8 cellular contexts compared by ENCODE assay signal in genomic region chr1:32215629-32216505, GRCh38. TPM values are rescaled to one million over a fixed set of nuclear protein-coding genes. Genes with fewer than 3 reads are reported as not detected.
DNase-seq lines count a peak whose midpoint lies in the region; ATAC-seq and TF ChIP-seq lines count a peak whose summit lies in the region.

No MANE protein-coding gene starts in this region.

- H3K36me3 Mint-ChIP-seq in T-helper 2 cell treated with Interferon-gamma antibody and Interleukin-4, amounts not matched to agents 5 μg/mL and 100 μg/mL, for 36 hours (ENCODE audit: low read depth), result peaks cover 8% of the 10 kb centered on the region

- no peaks in the 10 kb centered on the region for H3K9me3 Mint-ChIP-seq in T-helper 2 cell treated with Interferon-gamma antibody and Interleukin-4, amounts not matched to agents 5 μg/mL and 100 μg/mL, for 36 hours

- H4K20me1 ChIP-seq in smooth muscle cell (ENCODE audit: low read depth), result no peaks in the 10 kb centered on the region

- no peaks in the 10 kb centered on the region for H3K4me1 ChIP-seq in smooth muscle cell (ENCODE audit: low read depth)

- peaks cover 14% of the 10 kb centered on the region for H3K79me2 ChIP-seq in smooth muscle cell (ENCODE audit: low read depth)

- H3F3A ChIP-seq in smooth muscle cell (ENCODE audit: low read depth), result no peaks in the 10 kb centered on the region

- peak; percentile 18 to 62 for DNase-seq in NCI-H524 (lab: John Stamatoyannopoulos, UW)
- DNase-seq in NCI-H524 treated with DMSO at 0.1 percent for 48 hours (lab: John Stamatoyannopoulos, UW), result no peak
- DNase-seq in NCI-H1694 treated with DMSO at 0.1 percent for 48 hours (lab: John Stamatoyannopoulos, UW), result peak; percentile 18
- DNase-seq in T-helper 2 cell treated with Interferon-gamma antibody and Interleukin-4, amounts not matched to agents 5 μg/mL and 100 μg/mL, for 36 hours (ENCODE audit: low spot score), result peak; percentile 47
- DNase-seq in astrocyte of the hippocampus (ENCODE audit: low read depth, low spot score), result peak; percentile 81
- DNase-seq in hippocampal formation (lab: John Stamatoyannopoulos, UW), result peak; percentile 15 to 20
- no peak for DNase-seq in smooth muscle cell (lab: John Stamatoyannopoulos, UW; ENCODE audit: unreplicated experiment)

- WGBS in smooth muscle cell (ENCODE audit: low lambda C conversion rate), result 86% methylated on average over 10 of the region's 10 CpGs

- H3K27me3 ChIP-seq in smooth muscle cell (ENCODE audit: low read depth), result no peaks in the 10 kb centered on the region

- no peak overlapping the region for H3K4me3 ChIP-seq in smooth muscle cell

- no peak overlapping the region for H3K4me3 Mint-ChIP-seq in T-helper 2 cell treated with Interferon-gamma antibody and Interleukin-4, amounts not matched to agents 5 μg/mL and 100 μg/mL, for 36 hours

- H3K36me3 ChIP-seq in smooth muscle cell (ENCODE audit: low read depth), result no peaks in the 10 kb centered on the region

- H3K9me3 ChIP-seq in smooth muscle cell (replicated peaks; ENCODE audit: low read depth), result no peaks in the 10 kb centered on the region

- no peak overlapping the region for H2AFZ ChIP-seq in smooth muscle cell (ENCODE audit: low read depth)

- H3K27me3 Mint-ChIP-seq in T-helper 2 cell treated with Interferon-gamma antibody and Interleukin-4, amounts not matched to agents 5 μg/mL and 100 μg/mL, for 36 hours (ENCODE audit: low read depth), result no peaks in the 10 kb centered on the region

- TF ChIP-seq CTCF in smooth muscle cell (IDR thresholded peaks at IDR 0.05; ENCODE audit: borderline replicate concordance, insufficient read depth, poor library complexity, severe bottlenecking), result peak; percentile 73

- H3K4me1 Mint-ChIP-seq in T-helper 2 cell treated with Interferon-gamma antibody and Interleukin-4, amounts not matched to agents 5 μg/mL and 100 μg/mL, for 36 hours (ENCODE audit: low read depth), result peaks cover 11% of the 10 kb centered on the region

- H3K27ac ChIP-seq in smooth muscle cell (ENCODE audit: low read depth), result no peak overlapping the region

- no peak for ATAC-seq in GM19395 (IDR thresholded peaks at IDR 0.05; ENCODE audit: unreplicated experiment)

- H3K4me2 ChIP-seq in smooth muscle cell, result no peak overlapping the region

- no peak overlapping the region for H3K9ac ChIP-seq in smooth muscle cell (ENCODE audit: low read depth)

- H3K27ac Mint-ChIP-seq in T-helper 2 cell treated with Interferon-gamma antibody and Interleukin-4, amounts not matched to agents 5 μg/mL and 100 μg/mL, for 36 hours, result peak overlapping the region; percentile 67

RNA-seq across cellular contexts. Expression of gene TMEM234, which starts 6.3 kb away (rescaled TPM):
- 10.9 and 13.3 TPM in 2 replicates for total RNA-seq in smooth muscle cell
- 19.8 and 27.5 TPM in 2 replicates for polyA plus RNA-seq in smooth muscle cell

RNA-seq across cellular contexts. Expression of gene EIF3I, which starts 6.3 kb away (rescaled TPM):
- total RNA-seq in smooth muscle cell, result 200 and 240 TPM in 2 replicates
- polyA plus RNA-seq in smooth muscle cell, result 250 and 257 TPM in 2 replicates

RNA-seq across cellular contexts. Expression of gene DCDC2B, which starts 7.0 kb away (rescaled TPM):
- not detected in 2 replicates for total RNA-seq in smooth muscle cell
- polyA plus RNA-seq in smooth muscle cell, result 0.47 TPM in 1 of 2 replicates, not detected in the other

RNA-seq across cellular contexts. Expression of gene IQCC, which starts 10.4 kb away (rescaled TPM):
- 1.4 and 3.1 TPM in 2 replicates for total RNA-seq in smooth muscle cell
- polyA plus RNA-seq in smooth muscle cell, result 2.4 TPM in 2 replicates

RNA-seq across cellular contexts. Expression of gene CCDC28B, which starts 15.5 kb away (rescaled TPM):
- 19.9 and 41.6 TPM in 2 replicates for total RNA-seq in smooth muscle cell
- 58.9 and 63.9 TPM in 2 replicates for polyA plus RNA-seq in smooth muscle cell

Comparison
In these comparisons a context has a peak if more than half of its experiments do, and no peak if none do; other contexts are left out.
1. DNase-seq: peak in NCI-H524 (2 of 2), NCI-H1694 treated with DMSO at 0.1 percent for 48 hours (single experiment), T-helper 2 cell treated with Interferon-gamma antibody and Interleukin-4, amounts not matched to agents 5 μg/mL and 100 μg/mL, for 36 hours (single experiment), astrocyte of the hippocampus (single experiment) and hippocampal formation (2 of 2); none in NCI-H524 treated with DMSO at 0.1 percent for 48 hours (single experiment) and smooth muscle cell (single experiment).